ENCODE assay signal across 34 cellular contexts in genomic region chr2:27461118-27461517, GRCh38. TPM values are rescaled to one million over a fixed set of nuclear protein-coding genes. Genes with fewer than 3 reads are reported as not detected.
A peak's percentile ranks its signal among the peaks of the same experiment; 100 is the strongest.
DNase-seq lines count a peak whose midpoint lies in the region; ATAC-seq, FAIRE-seq and TF ChIP-seq lines count a peak whose summit lies in the region.
"Had no signal": no experiment of that assay in that cellular context is flagged by ENCODE, and none has a peak within 500 bp of the region (broad histone marks: within the 10 kb centered on the region; RNA-seq: fewer than 3 reads in every experiment).

No MANE protein-coding gene starts in this region.

- H3K9me3 ChIP-seq in heart left ventricle (no peaks in the 10 kb centered on the region), K562 (replicated peaks; ENCODE audit: control insufficient read depth, insufficient read depth, low read depth, low read length) (no peaks in the 10 kb centered on the region), stomach (no peaks in the 10 kb centered on the region)
- H3K9me3 ChIP-seq: A549 had no signal

- H3K4me1 ChIP-seq in heart left ventricle (no peaks in the 10 kb centered on the region), K562 (replicated peaks in 1 of 2; ENCODE audit: control insufficient read depth in 2 of 2, insufficient read depth in 2 of 2, low read length in 2 of 2) (peaks cover 6 to 8% of the 10 kb centered on the region in 2 experiments; a peak in 4 of 5 replicates), stomach (no peaks in the 10 kb centered on the region)
- H3K4me1 ChIP-seq: A549 had no signal

- WGBS in heart left ventricle, 4 donors: 64 to 72% (median 68%) methylated on average over 7 to 8 of the region's 8 CpGs
- 15% methylated on average over 8 of the region's 8 CpGs for WGBS in K562 (ENCODE audit: insufficient coverage, low coverage, missing lambda C conversion rate)
- WGBS in stomach, 5 donors: 36 to 59% (median 49%) methylated on average over 8 of the region's 8 CpGs

- no peaks in the 10 kb centered on the region for H3K9me1 ChIP-seq in K562 (ENCODE audit: control insufficient read depth, insufficient read depth, low read length)

- H3K9ac ChIP-seq in K562 (ENCODE audit: insufficient read depth in 1 of 2, low read depth in 2 of 2, low read length in 2 of 2): peak overlapping the region in 1 of 2 experiments; percentile 82; a peak in 2 of 4 replicates

- peak; percentile 81 for FAIRE-seq in K562 (lab: Jason Lieb, UNC)
- no peak for FAIRE-seq in D721Med (lab: Jason Lieb, UNC)
- no peak for FAIRE-seq in frontal cortex (lab: Jason Lieb, UNC)
- FAIRE-seq: A549, colon, G401.6, H54 had no signal

- H3K79me2 ChIP-seq in K562 (ENCODE audit: control insufficient read depth, insufficient read depth, low read length): no peaks in the 10 kb centered on the region

- DNase-seq in heart left ventricle (peak in 3 of 5 donors; percentile 41 to 64 (median 47)), left cardiac atrium (no peak), NCI-H2196 treated with DMSO at 0.1 percent for 48 hours (lab: John Stamatoyannopoulos, UW; ENCODE audit: unreplicated experiment) (peak; percentile 64), K562 (ENCODE audit: extremely low read depth in 1 of 4, low spot score in 3 of 4) (peak in 3 of 4 experiments; percentile 30 to 78 (median 51)), stomach (peak; percentile 89), D721Med (ENCODE audit: insufficient read length, low spot score) (no peak), AG08396 (ENCODE audit: low spot score) (no peak), frontal cortex (ENCODE audit: low spot score in 2 of 2) (no peak)
- DNase-seq: activated CD4-positive, alpha-beta T cell treated with anti-CD3 and anti-CD28 coated beads, Interleukin-2, amount 50 U/mL, for 4 hours; activated CD4-positive, CD25-positive, alpha-beta regulatory T cell; activated naive CD4-positive, alpha-beta T cell treated with anti-CD3 and anti-CD28 coated beads, Interleukin-2, amount 10 ng/mL, durations not matched to agents 7 days and 5 days; amniotic stem cell; brain microvascular endothelial cell; CD8-positive, alpha-beta T cell; DMS153; effector memory CD4-positive, alpha-beta T cell; foreskin fibroblast; naive thymus-derived CD4-positive, alpha-beta T cell; occipital lobe; PC-9; SHP77 treated with DMSO at 0.1 percent for 48 hours; stimulated activated CD4-positive, alpha-beta T cell treated with anti-CD3 and anti-CD28 coated beads, Interleukin-2, amount 100 ng/mL, for 24 hours; trophoblast cell had no signal

- H3K4me3 ChIP-seq in heart left ventricle: no peak overlapping the region
- no peak overlapping the region for H3K4me3 ChIP-seq in K562
- H3K4me3 ChIP-seq in stomach: no peak overlapping the region
- H3K4me3 ChIP-seq: A549, PC-9, skin epidermis had no signal

- no TSS peak for BruUV-seq in K562 (replicated peaks; lab: Mats Ljungman, UMichigan)

- peaks cover 0 to 85% (median 56%) of the 10 kb centered on the region in 9 donors for H3K36me3 ChIP-seq in heart left ventricle
- peaks cover 15% of the 10 kb centered on the region; the same call in 2 of the 3 replicates for H3K36me3 ChIP-seq in K562 (ENCODE audit: control insufficient read depth, insufficient read depth, low read length)
- peaks cover 20 to 88% (median 63%) of the 10 kb centered on the region in 4 donors for H3K36me3 ChIP-seq in stomach

- no peak overlapping the region for H2AFZ ChIP-seq in K562 (ENCODE audit: low read depth, low read length)
- H2AFZ ChIP-seq: PC-9 had no signal

- H3K27me3 ChIP-seq in heart left ventricle (no peaks in the 10 kb centered on the region), K562 (ENCODE audit: control insufficient read depth in 2 of 2, insufficient read depth in 2 of 2, low read length in 2 of 2) (no peaks in the 10 kb centered on the region), stomach (no peaks in the 10 kb centered on the region)
- H3K27me3 ChIP-seq: brain microvascular endothelial cell had no signal

- in situ Hi-C loops in K562 (cut with MboI): no loop called here

- TF ChIP-seq EP300 in K562 (IDR thresholded peaks at IDR 0.05; ENCODE audit: low read length) (no peak), stomach (IDR thresholded peaks at IDR 0.05) (no peak)

- intact Hi-C loops in heart left ventricle (cut with DNase I) (no loop called here), left cardiac atrium (cut with DNase I) (no loop called here), K562 (cut with micrococcal nuclease) (no loop called here), stomach (cut with DNase I; ENCODE audit: low total_unique reads) (no loop called here)

- H3K4me2 ChIP-seq in K562 (ENCODE audit: insufficient read depth, low read length): peak overlapping the region; percentile 23; the same call in 1 of the 2 replicates
- H3K4me2 ChIP-seq: A549, PC-9 had no signal

- TF ChIP-seq RAD21 in K562 (CRISPR knock-in tag; conservative IDR thresholded peaks at IDR 0.05 in 1 of 2, IDR thresholded peaks at IDR 0.05 in 1 of 2): no peak

- ATAC-seq in heart left ventricle (peak in 3 of 4 donors; percentile 63 to 74 (median 72)), left cardiac atrium (no peak), K562 (peak; percentile 88)
- ATAC-seq: A549; CD8-positive, alpha-beta T cell; esophagus mucosa; naive thymus-derived CD4-positive, alpha-beta T cell had no signal

- H3K27ac ChIP-seq in heart left ventricle (no peak overlapping the region), K562 (ENCODE audit: extremely low read depth, low read depth, low read length) (no peak overlapping the region), stomach (no peak overlapping the region)
- H3K27ac ChIP-seq: A549, brain microvascular endothelial cell, PC-9, skin epidermis had no signal

- TF ChIP-seq POLR2A in heart left ventricle (IDR thresholded peaks at IDR 0.05) (no peak), K562 (conservative IDR thresholded peaks at IDR 0.05) (no peak), stomach (IDR thresholded peaks at IDR 0.05) (no peak)

- POLR2A ChIA-PET in K562 (lab: Yijun Ruan, JAX): interaction anchor here (0.7 kb wide), 2 partner anchors 14 to 222 kb away, joined by 3 read pairs; no protein-coding TSS in a partner anchor

- H4K20me1 ChIP-seq in K562 (replicated peaks; ENCODE audit: control insufficient read depth, insufficient read depth, low read length): no peaks in the 10 kb centered on the region

- CTCF ChIA-PET in K562 (lab: Yijun Ruan, JAX; ENCODE audit: low intra/inter-chr PET ratio): no interaction called here

- TF ChIP-seq CTCF in heart left ventricle (IDR thresholded peaks at IDR 0.05): no peak
- TF ChIP-seq CTCF in K562 (IDR thresholded peaks at IDR 0.05 in 2 of 3, conservative IDR thresholded peaks at IDR 0.05 in 1 of 3; ENCODE audit: insufficient read depth in 2 of 3, low read depth in 1 of 3, low read length in 3 of 3): no peak
- TF ChIP-seq CTCF in stomach (IDR thresholded peaks at IDR 0.05): no peak
- no peak for TF ChIP-seq CTCF in D721Med (IDR thresholded peaks at IDR 0.05; ENCODE audit: insufficient read depth, missing control alignments)

RNA-seq across cellular contexts. Expression of gene KRTCAP3, which starts 18.9 kb away (rescaled TPM):
- 1 to 10 TPM in 1 of 9 donors, under 1 TPM in 2, not detected in 6; 0.50 to 1.7 (median 0.61) TPM for total RNA-seq in heart left ventricle
- under 1 TPM in 1 of 2 donors, not detected in 1; 0.65 TPM for polyA plus RNA-seq in heart left ventricle
- total RNA-seq in left cardiac atrium: not detected
- total RNA-seq in K562 (2011; cell fraction: chromatin; rRNA removed; ENCODE audit: low replicate concordance): 8.1 and 14.1 TPM in 2 replicates
- total RNA-seq in K562 (2011; cell fraction: nucleolus; rRNA removed): 8.9 and 10.2 TPM in 2 replicates
- total RNA-seq in K562 (2011; cell fraction: nucleoplasm; rRNA removed): 9.0 and 9.2 TPM in 2 replicates
- total RNA-seq in K562 (2014; rRNA removed): 0.73 and 0.78 TPM in 2 replicates
- total RNA-seq in K562 (2014; rRNA removed; fragmentation: Illumina TruSeq; extraction: Trizol): 0.55 TPM in 1 of 2 replicates, not detected in the other
- total RNA-seq in K562 (2015; rRNA removed; fragmentation: Illumina TruSeq; extraction: Trizol): 0.72 and 1.0 TPM in 2 replicates
- 1.0 and 1.4 TPM in 2 replicates for total RNA-seq in K562 (2021)
- polyA plus RNA-seq in K562 (2011; rRNA removed): 1.3 and 1.8 TPM in 2 replicates
- polyA plus RNA-seq in K562 (2011; cell fraction: cytosol; rRNA removed): 0.74 and 1.7 TPM in 2 replicates
- 13.4 and 19.7 TPM in 2 replicates for polyA plus RNA-seq in K562 (2011; cell fraction: nucleus; rRNA removed)
- polyA plus RNA-seq in K562 (2012): 2.0 and 4.2 TPM in 2 replicates
- 0.30 and 0.86 TPM in 2 replicates for polyA plus RNA-seq in K562 (2014; fragmentation: Illumina TruSeq; extraction: Trizol)
- under 1 TPM; 0.24 to 0.27 TPM for polyA plus RNA-seq in K562 (2014; fragmentation: Nextera tagmentation; extraction: Ambion mirVana)
- 1.4 and 2.0 TPM in 2 replicates for polyA plus RNA-seq in K562 (2014; rRNA removed)
- not detected in 2 replicates for polyA minus RNA-seq in K562 (2011; rRNA and poly(A)+ RNA removed)
- polyA minus RNA-seq in K562 (2011; cell fraction: cytosol; rRNA and poly(A)+ RNA removed): not detected in 2 replicates
- 1.1 and 2.6 TPM in 2 replicates for polyA minus RNA-seq in K562 (2011; cell fraction: nucleus; rRNA and poly(A)+ RNA removed)
- 100 to 1,000 TPM in 1 of 5 donors, 10 to 100 TPM in 3, not detected in 1; 16.5 to 140 (median 53.6) TPM for total RNA-seq in stomach
- 10 to 100 TPM; 31.2 to 65.2 (median 62.2) TPM for polyA plus RNA-seq in stomach
- total RNA-seq in frontal cortex: not detected
- total RNA-seq: occipital lobe, pulmonary artery endothelial cell had no signal

RNA-seq across cellular contexts. Expression of gene IFT172, which starts 28.4 kb away (rescaled TPM):
- total RNA-seq in heart left ventricle (10 to 100 TPM; 13.6 to 25.7 (median 17.4) TPM), left cardiac atrium (10 to 100 TPM; 19.0 to 20.5 TPM), K562 (2014; rRNA removed) (13.5 and 15.1 TPM in 2 replicates), K562 (2014; rRNA removed; fragmentation: Illumina TruSeq; extraction: Trizol) (13.5 and 15.0 TPM in 2 replicates), K562 (2015; rRNA removed; fragmentation: Illumina TruSeq; extraction: Trizol) (12.0 and 13.6 TPM in 2 replicates), K562 (2021) (16.3 and 19.1 TPM in 2 replicates), stomach (10 to 100 TPM in 4 of 5 donors, 1 to 10 TPM in 1; 7.4 to 88.1 (median 14.0) TPM), frontal cortex (36.3 TPM)
- polyA plus RNA-seq in heart left ventricle (10 to 100 TPM; 11.9 to 27.2 TPM), K562 (2011; rRNA removed) (17.9 and 24.4 TPM in 2 replicates), K562 (2014; fragmentation: Illumina TruSeq; extraction: Trizol) (12.9 and 13.5 TPM in 2 replicates), K562 (2014; fragmentation: Nextera tagmentation; extraction: Ambion mirVana) (1 to 10 TPM; 5.6 to 7.3 TPM), K562 (2014; rRNA removed) (13.7 and 15.3 TPM in 2 replicates), stomach (10 to 100 TPM; 34.7 to 66.4 (median 43.9) TPM)
- 231 and 238 TPM in 2 replicates for total RNA-seq in K562 (2011; cell fraction: chromatin; rRNA removed; ENCODE audit: low replicate concordance)
- total RNA-seq in K562 (2011; cell fraction: nucleolus; rRNA removed): 91.1 and 102 TPM in 2 replicates
- 128 and 131 TPM in 2 replicates for total RNA-seq in K562 (2011; cell fraction: nucleoplasm; rRNA removed)
- polyA plus RNA-seq in K562 (2011; cell fraction: cytosol; rRNA removed): 14.0 and 14.8 TPM in 2 replicates
- polyA plus RNA-seq in K562 (2011; cell fraction: nucleus; rRNA removed): 86.4 and 95.7 TPM in 2 replicates
- 16.2 and 24.6 TPM in 2 replicates for polyA plus RNA-seq in K562 (2012)
- polyA minus RNA-seq in K562 (2011; rRNA and poly(A)+ RNA removed): 37.0 and 39.3 TPM in 2 replicates
- 12.1 and 15.1 TPM in 2 replicates for polyA minus RNA-seq in K562 (2011; cell fraction: cytosol; rRNA and poly(A)+ RNA removed)
- 22.9 and 46.2 TPM in 2 replicates for polyA minus RNA-seq in K562 (2011; cell fraction: nucleus; rRNA and poly(A)+ RNA removed)

RNA-seq across cellular contexts. Expression of gene NRBP1, which starts 32.7 kb away (rescaled TPM):
- total RNA-seq in heart left ventricle: 10 to 100 TPM; 43.5 to 78.6 (median 62.8) TPM
- polyA plus RNA-seq in heart left ventricle: 100 to 1,000 TPM in 1 of 2 donors, 10 to 100 TPM in 1; 27.8 to 114 TPM
- 10 to 100 TPM; 50.5 to 58.7 TPM for total RNA-seq in left cardiac atrium
- 136 and 173 TPM in 2 replicates for total RNA-seq in K562 (2011; cell fraction: chromatin; rRNA removed; ENCODE audit: low replicate concordance)
- 69.6 and 80.4 TPM in 2 replicates for total RNA-seq in K562 (2011; cell fraction: nucleolus; rRNA removed)
- 93.0 and 142 TPM in 2 replicates for total RNA-seq in K562 (2011; cell fraction: nucleoplasm; rRNA removed)
- total RNA-seq in K562 (2014; rRNA removed): 22.2 and 28.0 TPM in 2 replicates
- total RNA-seq in K562 (2014; rRNA removed; fragmentation: Illumina TruSeq; extraction: Trizol): 30.7 and 31.8 TPM in 2 replicates
- 40.3 and 41.9 TPM in 2 replicates for total RNA-seq in K562 (2015; rRNA removed; fragmentation: Illumina TruSeq; extraction: Trizol)
- total RNA-seq in K562 (2021): 36.9 and 41.3 TPM in 2 replicates
- polyA plus RNA-seq in K562 (2011; rRNA removed): 72.3 and 84.5 TPM in 2 replicates
- 60.8 and 72.5 TPM in 2 replicates for polyA plus RNA-seq in K562 (2011; cell fraction: cytosol; rRNA removed)
- polyA plus RNA-seq in K562 (2011; cell fraction: nucleus; rRNA removed): 90.2 and 94.5 TPM in 2 replicates
- polyA plus RNA-seq in K562 (2012): 36.8 and 39.6 TPM in 2 replicates
- polyA plus RNA-seq in K562 (2014; fragmentation: Illumina TruSeq; extraction: Trizol): 50.0 and 50.7 TPM in 2 replicates
- 1 to 10 TPM; 2.9 to 7.8 TPM for polyA plus RNA-seq in K562 (2014; fragmentation: Nextera tagmentation; extraction: Ambion mirVana)
- 41.4 and 46.2 TPM in 2 replicates for polyA plus RNA-seq in K562 (2014; rRNA removed)
- 69.7 and 85.6 TPM in 2 replicates for polyA minus RNA-seq in K562 (2011; rRNA and poly(A)+ RNA removed)
- 34.2 and 45.7 TPM in 2 replicates for polyA minus RNA-seq in K562 (2011; cell fraction: cytosol; rRNA and poly(A)+ RNA removed)
- 35.4 and 59.3 TPM in 2 replicates for polyA minus RNA-seq in K562 (2011; cell fraction: nucleus; rRNA and poly(A)+ RNA removed)
- 10 to 100 TPM; 12.5 to 69.8 (median 48.4) TPM for total RNA-seq in stomach
- 10 to 100 TPM; 46.7 to 57.3 (median 51.4) TPM for polyA plus RNA-seq in stomach
- total RNA-seq in frontal cortex: 68.9 TPM

RNA-seq across cellular contexts. Expression of gene FNDC4, which starts 33.9 kb away (rescaled TPM):
- total RNA-seq in heart left ventricle (1 to 10 TPM; 1.0 to 4.7 (median 3.1) TPM), left cardiac atrium (10 to 100 TPM; 16.5 to 32.5 TPM), K562 (2014; rRNA removed) (2.3 and 2.7 TPM in 2 replicates), K562 (2014; rRNA removed; fragmentation: Illumina TruSeq; extraction: Trizol) (1.8 and 2.1 TPM in 2 replicates), K562 (2015; rRNA removed; fragmentation: Illumina TruSeq; extraction: Trizol) (0.94 and 1.2 TPM in 2 replicates), K562 (2021) (2.8 and 2.9 TPM in 2 replicates), stomach (10 to 100 TPM in 2 of 5 donors, 1 to 10 TPM in 2, under 1 TPM in 1; 0.89 to 23.3 (median 5.0) TPM), frontal cortex (45.7 TPM)
- polyA plus RNA-seq in heart left ventricle (10 to 100 TPM in 1 of 2 donors, 1 to 10 TPM in 1; 2.0 to 10.5 TPM), K562 (2011; rRNA removed) (3.2 and 4.9 TPM in 2 replicates), K562 (2014; fragmentation: Illumina TruSeq; extraction: Trizol) (2.4 and 2.9 TPM in 2 replicates), K562 (2014; fragmentation: Nextera tagmentation; extraction: Ambion mirVana) (under 1 TPM; 0.28 to 0.80 TPM), K562 (2014; rRNA removed) (2.9 and 3.4 TPM in 2 replicates), stomach (10 to 100 TPM in 2 of 3 donors, 1 to 10 TPM in 1; 4.5 to 15.1 (median 10.1) TPM)
- 1.5 and 4.0 TPM in 2 replicates for total RNA-seq in K562 (2011; cell fraction: chromatin; rRNA removed; ENCODE audit: low replicate concordance)
- total RNA-seq in K562 (2011; cell fraction: nucleolus; rRNA removed): 1.8 and 4.7 TPM in 2 replicates
- total RNA-seq in K562 (2011; cell fraction: nucleoplasm; rRNA removed): 2.6 and 2.7 TPM in 2 replicates
- 3.8 and 10.3 TPM in 2 replicates for polyA plus RNA-seq in K562 (2011; cell fraction: cytosol; rRNA removed)
- polyA plus RNA-seq in K562 (2011; cell fraction: nucleus; rRNA removed): 5.2 and 9.6 TPM in 2 replicates
- polyA plus RNA-seq in K562 (2012): 2.7 and 9.2 TPM in 2 replicates
- polyA minus RNA-seq in K562 (2011; rRNA and poly(A)+ RNA removed): 0.81 and 1.6 TPM in 2 replicates
- 0.82 and 1.7 TPM in 2 replicates for polyA minus RNA-seq in K562 (2011; cell fraction: cytosol; rRNA and poly(A)+ RNA removed)
- 2.7 and 4.7 TPM in 2 replicates for polyA minus RNA-seq in K562 (2011; cell fraction: nucleus; rRNA and poly(A)+ RNA removed)
- total RNA-seq: naive thymus-derived CD4-positive, alpha-beta T cell; NCI-H460 had no signal
- polyA plus RNA-seq: IgD-negative memory B cell; naive thymus-derived CD4-positive, alpha-beta T cell had no signal

RNA-seq across cellular contexts. Expression of gene GCKR, which starts 35.5 kb away (rescaled TPM):
- total RNA-seq in heart left ventricle (1 to 10 TPM in 1 of 9 donors, under 1 TPM in 3, not detected in 5; 0.28 to 1.1 (median 0.38) TPM), left cardiac atrium (1 to 10 TPM; 1.1 to 1.2 TPM), K562 (2014; rRNA removed) (0.08 TPM in 1 of 2 replicates, not detected in the other), K562 (2014; rRNA removed; fragmentation: Illumina TruSeq; extraction: Trizol) (0.51 and 0.69 TPM in 2 replicates), K562 (2015; rRNA removed; fragmentation: Illumina TruSeq; extraction: Trizol) (0.36 and 0.53 TPM in 2 replicates), K562 (2021) (0.25 and 0.55 TPM in 2 replicates), stomach (10 to 100 TPM in 4 of 5 donors, not detected in 1; 13.4 to 45.5 (median 33.3) TPM), frontal cortex (1.6 TPM)
- polyA plus RNA-seq in heart left ventricle (1 to 10 TPM in 1 of 2 donors, under 1 TPM in 1; 0.23 to 1.7 TPM), K562 (2011; rRNA removed) (0.31 and 0.79 TPM in 2 replicates), K562 (2014; fragmentation: Illumina TruSeq; extraction: Trizol) (0.45 and 0.68 TPM in 2 replicates), K562 (2014; fragmentation: Nextera tagmentation; extraction: Ambion mirVana) (under 1 TPM; 0.28 to 0.32 TPM), K562 (2014; rRNA removed) (0.57 and 1.4 TPM in 2 replicates), stomach (10 to 100 TPM in 1 of 3 donors, 1 to 10 TPM in 2; 1.2 to 13.3 (median 2.1) TPM)
- total RNA-seq in K562 (2011; cell fraction: chromatin; rRNA removed; ENCODE audit: low replicate concordance): 0.79 and 1.9 TPM in 2 replicates
- 1.1 and 1.3 TPM in 2 replicates for total RNA-seq in K562 (2011; cell fraction: nucleolus; rRNA removed)
- 0.66 and 1.1 TPM in 2 replicates for total RNA-seq in K562 (2011; cell fraction: nucleoplasm; rRNA removed)
- polyA plus RNA-seq in K562 (2011; cell fraction: cytosol; rRNA removed): 0.03 and 0.13 TPM in 2 replicates
- 1.3 and 4.5 TPM in 2 replicates for polyA plus RNA-seq in K562 (2011; cell fraction: nucleus; rRNA removed)
- 0.56 and 0.79 TPM in 2 replicates for polyA plus RNA-seq in K562 (2012)
- polyA minus RNA-seq in K562 (2011; rRNA and poly(A)+ RNA removed): 1.5 TPM in 1 of 2 replicates, not detected in the other
- polyA minus RNA-seq in K562 (2011; cell fraction: cytosol; rRNA and poly(A)+ RNA removed): not detected in 2 replicates
- polyA minus RNA-seq in K562 (2011; cell fraction: nucleus; rRNA and poly(A)+ RNA removed): 0.44 and 1.3 TPM in 2 replicates
- total RNA-seq: activated T-helper 1 cell treated with anti-CD3 and anti-CD28 coated beads, Interleukin-12 subunit alpha, Interleukin-12 subunit beta, Interleukin-2, Interleukin-4 antibody, amounts not matched to agents 30 ng/mL and 10 ng/mL and 1 ng/mL, durations not matched to agents 14 hours and 24 hours and 36 hours; CD8-positive, alpha-beta T cell; mesothelial cell of epicardium; naive thymus-derived CD4-positive, alpha-beta T cell; NCI-H460 had no signal
- polyA plus RNA-seq: IgD-negative memory B cell; naive thymus-derived CD4-positive, alpha-beta T cell had no signal

Comparison
In these comparisons a context has a peak if more than half of its experiments do, and no peak if none do; other contexts are left out.
1. ATAC-seq: peak in heart left ventricle (3 of 4) and K562 (single experiment); none in left cardiac atrium (0 of 2).
2. DNase-seq: peak in heart left ventricle (3 of 5), NCI-H2196 treated with DMSO at 0.1 percent for 48 hours (single experiment), K562 (3 of 4) and stomach (single experiment); none in left cardiac atrium (single experiment), D721Med (single experiment), AG08396 (single experiment) and frontal cortex (0 of 2).